Comparison of ENCODE assay signal across 9 cellular contexts in the genomic region with DNA sequence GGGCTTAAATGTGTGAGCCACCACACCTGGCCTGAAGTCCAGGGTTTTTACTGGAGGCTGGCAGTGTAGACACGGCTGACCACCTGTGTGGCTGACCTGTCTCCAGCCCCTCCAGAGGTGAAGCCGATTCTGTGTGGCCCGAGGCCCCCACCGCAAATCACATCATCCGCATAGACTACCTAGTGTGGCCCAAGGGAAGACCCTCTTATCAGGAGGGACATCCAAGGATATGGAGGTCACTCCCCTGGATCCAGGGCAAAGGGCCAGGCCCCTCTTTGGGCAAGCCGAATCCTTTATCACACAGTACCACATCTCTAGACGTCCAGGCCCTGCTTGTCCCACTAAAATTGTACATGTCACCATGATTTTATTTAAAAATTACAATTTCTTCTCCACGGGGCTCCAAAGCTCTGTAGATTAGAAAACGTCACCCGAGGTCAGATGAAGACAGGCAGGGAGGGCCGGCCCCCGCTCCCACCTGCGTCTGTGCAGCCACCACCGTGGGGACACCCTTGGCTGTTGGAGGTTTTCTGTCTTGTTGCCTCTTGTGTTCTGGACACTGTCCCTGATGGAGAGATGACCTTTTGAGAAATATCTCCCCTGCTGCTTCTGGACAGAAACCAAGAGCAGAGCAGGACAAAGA. TPM values are rescaled to one million over a fixed set of nuclear protein-coding genes. Genes with fewer than 3 reads are reported as not detected.
"Had no signal": no experiment of that assay in that cellular context is flagged by ENCODE, and none has a peak within 500 bp of the region (broad histone marks: within the 10 kb centered on the region; RNA-seq: fewer than 3 reads in every experiment).

No MANE protein-coding gene starts in this region.

- H3K4me3 ChIP-seq: GM23338 had no signal

- ATAC-seq: GM23338 had no signal

- H2AFZ ChIP-seq: GM23338 had no signal

- FAIRE-seq: H1, H54, HTR-8/SVneo had no signal

- H3K4me2 ChIP-seq: GM23338 had no signal

- DNase-seq: H9, HCEC 1CT, IMR-90, KBM-7 had no signal

RNA-seq across cellular contexts. Expression of a gene that starts 20.1 kb away (rescaled TPM):
- total RNA-seq: HT-29, IMR-90 had no signal
- polyA plus RNA-seq: IMR-90 had no signal
